Comparison of ENCODE assay signal across 8 cellular contexts in genomic region chr21:44800103-44800502, GRCh38. TPM values are rescaled to one million over a fixed set of nuclear protein-coding genes. Genes with fewer than 3 reads are reported as not detected.
DNase-seq lines count a peak whose midpoint lies in the region; ATAC-seq and TF ChIP-seq lines count a peak whose summit lies in the region.

No MANE protein-coding gene starts in this region.

- H3K9me3 ChIP-seq in left ventricle myocardium inferior (replicated peaks) (no peaks in the 10 kb centered on the region), SJSA1 (replicated peaks) (0 out of 2 replicates have a peak, but pooled peaks cover 4% of the 10 kb centered on the region), vagina (no peaks in the 10 kb centered on the region)

- H3K36me3 ChIP-seq in left ventricle myocardium inferior (peaks cover 25% of the 10 kb centered on the region), SJSA1 (peaks cover 71% of the 10 kb centered on the region), vagina (peaks cover 0 to 5% of the 10 kb centered on the region in 2 donors)

- TF ChIP-seq CTCF in left ventricle myocardium inferior (IDR thresholded peaks at IDR 0.05; ENCODE audit: borderline replicate concordance) (peak; percentile 55), endothelial cell (IDR thresholded peaks at IDR 0.05; ENCODE audit: unreplicated experiment) (no peak), vagina (IDR thresholded peaks at IDR 0.05) (peak in 1 of 3 experiments; percentile 33)

- peaks cover 7% of the 10 kb centered on the region for H3K27me3 Mint-ChIP-seq in endothelial cell (ENCODE audit: unreplicated experiment)

- H3K4me1 ChIP-seq in left ventricle myocardium inferior (peaks cover 60% of the 10 kb centered on the region), SJSA1 (replicated peaks) (peaks cover 20% of the 10 kb centered on the region), vagina (peaks cover 26% of the 10 kb centered on the region)

- no peak for TF ChIP-seq POLR2A in vagina (IDR thresholded peaks at IDR 0.05)

- H3K4me3 Mint-ChIP-seq in endothelial cell (ENCODE audit: unreplicated experiment), result peak overlapping the region; percentile 95

- no peak overlapping the region for H3K27ac Mint-ChIP-seq in endothelial cell (ENCODE audit: unreplicated experiment)

- ATAC-seq in GM21381 (IDR thresholded peaks at IDR 0.05; ENCODE audit: unreplicated experiment), result no peak

- no peaks in the 10 kb centered on the region for H3K36me3 Mint-ChIP-seq in endothelial cell (ENCODE audit: low read depth, unreplicated experiment)

- DNase-seq in left ventricle myocardium inferior (no peak), cardiac septum (ENCODE audit: low spot score) (no peak), SJSA1 (ENCODE audit: low read depth in 1 of 2, low spot score in 2 of 2) (peak; percentile 39 to 68), endothelial cell (ENCODE audit: low spot score) (peak; percentile 36), renal cortical epithelial cell (ENCODE audit: low read depth) (peak; percentile 46), NCI-H345 (lab: John Stamatoyannopoulos, UW) (no peak), vagina (ENCODE audit: extremely low spot score in 2 of 2) (no peak)

- peaks cover 21% of the 10 kb centered on the region for H3K4me1 Mint-ChIP-seq in endothelial cell (ENCODE audit: unreplicated experiment)

- intact Hi-C loops in left ventricle myocardium inferior (cut with micrococcal nuclease) (no loop called here), cardiac septum (cut with DNase I) (no loop called here), vagina (cut with DNase I) (loop anchor here (10.0 kb wide), 2 partner anchors 135 to 465 kb away; partner anchors contain the start of gene CFAP410)

- H3K4me3 ChIP-seq in left ventricle myocardium inferior (peak overlapping the region; percentile 88), SJSA1 (peak overlapping the region; percentile 90), vagina (peak overlapping the region in 1 of 2 donors; percentile 81)

- H3K9me3 Mint-ChIP-seq in endothelial cell (ENCODE audit: unreplicated experiment), result no peaks in the 10 kb centered on the region

- H3K27ac ChIP-seq in left ventricle myocardium inferior (replicated peaks), result no peak overlapping the region
- no peak overlapping the region for H3K27ac ChIP-seq in SJSA1
- no peak overlapping the region for H3K27ac ChIP-seq in vagina

- H3K27me3 ChIP-seq in left ventricle myocardium inferior (ENCODE audit: low read depth) (no peaks in the 10 kb centered on the region), SJSA1 (replicated peaks) (no peaks in the 10 kb centered on the region), vagina (no peaks in the 10 kb centered on the region)

RNA-seq across cellular contexts. Expression of gene UBE2G2, which starts 1.5 kb away (rescaled TPM):
- total RNA-seq in left ventricle myocardium inferior (78.2 TPM), cardiac septum (69.7 TPM), endothelial cell (ENCODE audit: unreplicated experiment) (49.6 TPM), renal cortical epithelial cell (45.3 and 87.8 TPM in 2 replicates), vagina (96.5 TPM)
- total RNA-seq in SJSA1 (2014; rRNA removed; shearing (Covaris generic)), result 74.7 and 110 TPM in 2 replicates

RNA-seq across cellular contexts. Expression of gene SUMO3, which starts 17.8 kb away (rescaled TPM):
- total RNA-seq in left ventricle myocardium inferior (75.5 TPM), cardiac septum (66.0 TPM), endothelial cell (ENCODE audit: unreplicated experiment) (69.0 TPM), renal cortical epithelial cell (72.8 and 74.5 TPM in 2 replicates), vagina (70.0 TPM)
- total RNA-seq in SJSA1 (2014; rRNA removed; shearing (Covaris generic)), result 137 and 173 TPM in 2 replicates

Comparison
In these comparisons a context has a peak if more than half of its experiments do, and no peak if none do; other contexts are left out.
1. DNase-seq: peak in SJSA1 (2 of 2), endothelial cell (single experiment) and renal cortical epithelial cell (single experiment); none in left ventricle myocardium inferior (single experiment), cardiac septum (single experiment), NCI-H345 (single experiment) and vagina (0 of 2).